Comparison of ENCODE assay signal across 11 cellular contexts in genomic region chr12:61531195-61531594, GRCh38.
"Had no signal": no experiment of that assay in that cellular context is flagged by ENCODE, and none has a peak within 500 bp of the region (broad histone marks: within the 10 kb centered on the region; RNA-seq: fewer than 3 reads in every experiment).

No MANE protein-coding gene starts in this region.

- H3K9me3 ChIP-seq: HAP-1 had no signal

- H3K9ac ChIP-seq: GM23248 had no signal

- FAIRE-seq: H1, H54 had no signal

- H3K4me3 ChIP-seq: GM23248, GM23338, HAP-1 had no signal

- ATAC-seq: GM23338, HCT116 had no signal

- H2AFZ ChIP-seq: GM23248, GM23338 had no signal

- H3K36me3 ChIP-seq: HAP-1 had no signal

- H3K4me1 ChIP-seq: HAP-1 had no signal

- DNase-seq: GM23248, GOT3, H7, H9, HCEC 1CT, HFFc6 had no signal

- H3K4me2 ChIP-seq: GM23338 had no signal

- H3K27ac ChIP-seq: GM23248 had no signal
